18 cellular contexts compared by ENCODE assay signal in the genomic region with DNA sequence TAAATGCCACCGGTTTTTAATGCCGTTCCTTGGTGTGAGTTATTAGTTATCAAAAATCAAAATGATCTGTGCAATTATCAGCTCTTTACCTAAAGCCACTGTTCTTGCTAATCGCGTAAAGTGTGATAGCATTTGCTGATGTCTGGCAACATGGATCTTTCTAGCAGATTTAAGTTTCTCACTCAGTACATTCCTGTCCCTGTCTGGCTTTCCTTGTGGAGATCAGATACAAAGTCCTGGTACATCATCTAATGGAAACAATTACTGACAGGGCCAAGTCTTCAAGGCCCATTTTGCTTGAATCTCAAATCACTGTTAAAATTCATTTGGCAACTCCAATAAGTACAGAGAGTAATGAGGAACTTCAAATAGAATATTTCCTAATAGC.
DNase-seq lines count a peak whose midpoint lies in the region; ATAC-seq and TF ChIP-seq lines count a peak whose summit lies in the region.
"Had no signal": no experiment of that assay in that cellular context is flagged by ENCODE, and none has a peak within 500 bp of the region (broad histone marks: within the 10 kb centered on the region; RNA-seq: fewer than 3 reads in every experiment).

No MANE protein-coding gene starts in this region.

- TF ChIP-seq EP300 in gastroesophageal sphincter (IDR thresholded peaks at IDR 0.05) (no peak), suprapubic skin (IDR thresholded peaks at IDR 0.05) (no peak)

- H3K27me3 ChIP-seq in gastroesophageal sphincter (no peaks in the 10 kb centered on the region), suprapubic skin (no peaks in the 10 kb centered on the region), MG63 (no peaks in the 10 kb centered on the region)
- H3K27me3 ChIP-seq: BE2C had no signal

- H3K27ac ChIP-seq in gastroesophageal sphincter: peak overlapping the region in 3 of 4 donors; percentile 18 to 30 (median 28)
- H3K27ac ChIP-seq in suprapubic skin: peak overlapping the region; percentile 57
- H3K27ac ChIP-seq: 22Rv1, KMS-11 had no signal

- H3K4me1 ChIP-seq in gastroesophageal sphincter: peaks cover 3 to 51% (median 5%) of the 10 kb centered on the region in 3 donors
- H3K4me1 ChIP-seq in suprapubic skin: peaks cover 26% of the 10 kb centered on the region

- ATAC-seq in SK-N-SH treated with all-trans-retinoic acid at 6 μM for 48 hours (peak; percentile 56), gastroesophageal sphincter (no peak)

- H3K4me3 ChIP-seq in gastroesophageal sphincter: no peak overlapping the region
- no peak overlapping the region for H3K4me3 ChIP-seq in suprapubic skin
- H3K4me3 ChIP-seq in MG63: no peak overlapping the region

- TF ChIP-seq CTCF in gastroesophageal sphincter (IDR thresholded peaks at IDR 0.05) (no peak), suprapubic skin (IDR thresholded peaks at IDR 0.05) (no peak)

- WGBS in gastroesophageal sphincter (ENCODE audit: low coverage in 1 of 2), 2 donors: 44 to 69% methylated on average over 4 of the region's 4 CpGs
- WGBS in suprapubic skin: 73% methylated on average over 4 of the region's 4 CpGs

- H3K9me3 ChIP-seq in gastroesophageal sphincter (no peaks in the 10 kb centered on the region), suprapubic skin (no peaks in the 10 kb centered on the region), MG63 (no peaks in the 10 kb centered on the region)
- H3K9me3 ChIP-seq: BE2C had no signal

- TF ChIP-seq POLR2A in gastroesophageal sphincter (IDR thresholded peaks at IDR 0.05) (no peak), suprapubic skin (IDR thresholded peaks at IDR 0.05) (no peak)

- DNase-seq in DMS 273 (lab: John Stamatoyannopoulos, UW; ENCODE audit: unreplicated experiment) (peak; percentile 55), DMS 273 treated with DMSO at 0.1 percent for 48 hours (lab: John Stamatoyannopoulos, UW) (no peak), suprapubic skin (ENCODE audit: low spot score in 2 of 2) (no peak), COLO829 (ENCODE audit: low spot score) (no peak), MG63 (no peak), hypothalamus (lab: John Stamatoyannopoulos, UW) (no peak)
- DNase-seq: BE2C, Calu3, DMS79, NCI-H1092, NCI-H1436 treated with DMSO at 0.1 percent for 48 hours, NCI-H2081, RPMI8226, SIG-M5 had no signal

- H3K36me3 ChIP-seq in gastroesophageal sphincter: no peaks in the 10 kb centered on the region
- H3K36me3 ChIP-seq in suprapubic skin: no peaks in the 10 kb centered on the region
- no peaks in the 10 kb centered on the region for H3K36me3 ChIP-seq in MG63
- H3K36me3 ChIP-seq: BE2C had no signal

TF ChIP-seq in SK-N-SH treated with all-trans-retinoic acid at 6 μM for 48 hours, 23 proteins besides CTCF, POLR2A, EP300 and RAD21:
- TF ChIP-seq RARB (CRISPR knock-in tag; IDR thresholded peaks at IDR 0.05): no peak
- 0 out of 2 replicates have a peak, but pooled peaks have one; percentile 12 for TF ChIP-seq TCF4 (CRISPR knock-in tag; IDR thresholded peaks at IDR 0.05; ENCODE audit: borderline replicate concordance)
- TF ChIP-seq BACH2 (CRISPR knock-in tag; IDR thresholded peaks at IDR 0.05; ENCODE audit: borderline replicate concordance): 0 out of 2 replicates have a peak, but pooled peaks have one; percentile 25
- TF ChIP-seq ISL1 (CRISPR knock-in tag; IDR thresholded peaks at IDR 0.05): peak; percentile 28; the same call in 1 of the 2 replicates
- no peak for TF ChIP-seq PPARA (CRISPR knock-in tag; IDR thresholded peaks at IDR 0.05; ENCODE audit: borderline replicate concordance)
- no peak for TF ChIP-seq CSDC2 (CRISPR knock-in tag; IDR thresholded peaks at IDR 0.05)
- TF ChIP-seq, protein P1, sequence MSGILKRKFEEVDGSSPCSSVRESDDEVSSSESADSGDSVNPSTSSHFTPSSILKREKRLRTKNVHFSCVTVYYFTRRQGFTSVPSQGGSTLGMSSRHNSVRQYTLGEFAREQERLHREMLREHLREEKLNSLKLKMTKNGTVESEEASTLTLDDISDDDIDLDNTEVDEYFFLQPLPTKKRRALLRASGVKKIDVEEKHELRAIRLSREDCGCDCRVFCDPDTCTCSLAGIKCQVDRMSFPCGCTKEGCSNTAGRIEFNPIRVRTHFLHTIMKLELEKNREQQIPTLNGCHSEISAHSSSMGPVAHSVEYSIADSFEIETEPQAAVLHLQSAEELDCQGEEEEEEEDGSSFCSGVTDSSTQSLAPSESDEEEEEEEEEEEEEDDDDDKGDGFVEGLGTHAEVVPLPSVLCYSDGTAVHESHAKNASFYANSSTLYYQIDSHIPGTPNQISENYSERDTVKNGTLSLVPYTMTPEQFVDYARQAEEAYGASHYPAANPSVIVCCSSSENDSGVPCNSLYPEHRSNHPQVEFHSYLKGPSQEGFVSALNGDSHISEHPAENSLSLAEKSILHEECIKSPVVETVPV (CRISPR knock-in tag; IDR thresholded peaks at IDR 0.05): no peak
- TF ChIP-seq GLIS3 (CRISPR knock-in tag; IDR thresholded peaks at IDR 0.05): no peak
- peak; percentile 94 for TF ChIP-seq ZNF8 (CRISPR knock-in tag; IDR thresholded peaks at IDR 0.05)
- TF ChIP-seq ESRRG (CRISPR knock-in tag; IDR thresholded peaks at IDR 0.05): no peak
- no peak for TF ChIP-seq TOX (CRISPR knock-in tag; IDR thresholded peaks at IDR 0.05; ENCODE audit: borderline replicate concordance)
- TF ChIP-seq ZNF565 (CRISPR knock-in tag; conservative IDR thresholded peaks at IDR 0.05; ENCODE audit: low read depth): no peak
- TF ChIP-seq ARNTL (CRISPR knock-in tag; IDR thresholded peaks at IDR 0.05; ENCODE audit: borderline replicate concordance, low read depth): no peak
- TF ChIP-seq ZC3H10 (CRISPR knock-in tag; IDR thresholded peaks at IDR 0.05): no peak
